In genomic region chr5:76537073-76537543, GRCh38 we compare ENCODE assay signal across 1 cellular context.
TF ChIP-seq lines count a peak whose summit lies in the region.

No MANE protein-coding gene starts in this region.

TF ChIP-seq in GM23338, 12 proteins besides CTCF, POLR2A, EP300 and RAD21 (continued from another document):
- TF ChIP-seq REST (IDR thresholded peaks at IDR 0.05; ENCODE audit: unreplicated experiment) (no peak), ZNF462 (CRISPR knock-in tag; IDR thresholded peaks at IDR 0.05) (no peak), ETS1 (IDR thresholded peaks at IDR 0.05) (no peak)
